10 cellular contexts compared by ENCODE assay signal in genomic region chr3:42031808-42032475, GRCh38. TPM values are rescaled to one million over a fixed set of nuclear protein-coding genes. Genes with fewer than 3 reads are reported as not detected.
A peak's percentile ranks its signal among the peaks of the same experiment; 100 is the strongest.
DNase-seq lines count a peak whose midpoint lies in the region; ATAC-seq and TF ChIP-seq lines count a peak whose summit lies in the region.
"Had no signal": no experiment of that assay in that cellular context is flagged by ENCODE, and none has a peak within 500 bp of the region (broad histone marks: within the 10 kb centered on the region; RNA-seq: fewer than 3 reads in every experiment).

No MANE protein-coding gene starts in this region.

- no peak for DNase-seq in left ventricle myocardium inferior
- DNase-seq in Right ventricle myocardium superior, result no peak
- DNase-seq in ecto neural progenitor cell (ENCODE audit: low spot score), result peak; percentile 49
- peak in 1 of 2 donors; percentile 55 for DNase-seq in aorta
- DNase-seq in stimulated activated CD4-positive, alpha-beta T cell treated with anti-CD3 and anti-CD28 coated beads, Interleukin-12 subunit alpha, Interleukin-12 subunit beta, amount 100 ng/mL, for 4 hours, result no peak
- no peak for DNase-seq in NCI-H187 treated with DMSO at 0.1 percent for 48 hours (lab: John Stamatoyannopoulos, UW)
- DNase-seq: CD4-positive, CD25-positive, alpha-beta regulatory T cell had no signal

- peaks cover 88% of the 10 kb centered on the region for H3K4me1 ChIP-seq in left ventricle myocardium inferior
- peaks cover 61% of the 10 kb centered on the region for H3K4me1 ChIP-seq in muscle layer of colon (ENCODE audit: insufficient read depth, low read length)
- H3K4me1 ChIP-seq in aorta (ENCODE audit: control insufficient read depth in 1 of 2, insufficient read depth in 2 of 2, low read length in 2 of 2), result peaks cover 0 to 7% of the 10 kb centered on the region in 2 donors

- H3K9me3 ChIP-seq in left ventricle myocardium inferior (replicated peaks) (no peaks in the 10 kb centered on the region), muscle layer of colon (ENCODE audit: low read length) (no peaks in the 10 kb centered on the region), aorta (ENCODE audit: control insufficient read depth, low read length) (no peaks in the 10 kb centered on the region)
- H3K9me3 ChIP-seq: neutrophil had no signal

- H3K9ac ChIP-seq in muscle layer of colon (ENCODE audit: low read length), result no peak overlapping the region

- intact Hi-C loops in left ventricle myocardium inferior (cut with micrococcal nuclease) (no loop called here), Right ventricle myocardium superior (cut with DNase I) (no loop called here), aorta (cut with DNase I) (loop anchor here in 1 of 2 donors (5.0 kb wide), 1 partner anchor 50 kb away; no protein-coding TSS in a partner anchor)

- whole genome bisulfite sequencing in aorta, 2 donors, result 20 to 23% methylated on average over 8 of the region's 8 CpGs

- H3K27me3 ChIP-seq in left ventricle myocardium inferior (ENCODE audit: low read depth) (no peaks in the 10 kb centered on the region), muscle layer of colon (ENCODE audit: control insufficient read depth in 1 of 2, insufficient read depth in 2 of 2, low read length in 2 of 2) (no peaks in the 10 kb centered on the region), aorta (ENCODE audit: control insufficient read depth in 1 of 2, insufficient read depth in 2 of 2, low read length in 1 of 2) (no peaks in the 10 kb centered on the region)
- H3K27me3 ChIP-seq: neutrophil had no signal

- TF ChIP-seq CTCF in left ventricle myocardium inferior (IDR thresholded peaks at IDR 0.05; ENCODE audit: borderline replicate concordance), result no peak

- H3K27ac ChIP-seq in left ventricle myocardium inferior (replicated peaks) (peak overlapping the region; percentile 94), muscle layer of colon (ENCODE audit: low read depth, low read length) (peak overlapping the region; percentile 73), aorta (ENCODE audit: low read depth in 1 of 2, low read length in 2 of 2) (peak overlapping the region in 1 of 2 donors; percentile 67)
- H3K27ac ChIP-seq: neutrophil had no signal

- no peak overlapping the region for H3K4me3 ChIP-seq in left ventricle myocardium inferior
- H3K4me3 ChIP-seq in muscle layer of colon (ENCODE audit: low read depth in 1 of 2, low read length in 2 of 2), result peak overlapping the region in 1 of 2 donors; percentile 1
- H3K4me3 ChIP-seq in aorta (ENCODE audit: low read length in 2 of 2), result no peak overlapping the region

- no peak for ATAC-seq in Right ventricle myocardium superior (ENCODE audit: poor library complexity)
- peak; percentile 40 for ATAC-seq in aorta (ENCODE audit: low FRiP score)
- no peak for ATAC-seq in HG03520 (IDR thresholded peaks at IDR 0.05; ENCODE audit: unreplicated experiment)

- H3K36me3 ChIP-seq in left ventricle myocardium inferior (peaks cover 12% of the 10 kb centered on the region), muscle layer of colon (ENCODE audit: insufficient read depth, low read length) (peaks cover 11% of the 10 kb centered on the region), aorta (ENCODE audit: control insufficient read depth in 1 of 2, insufficient read depth in 2 of 2, low read length in 1 of 2) (no peaks in the 10 kb centered on the region)

RNA-seq across cellular contexts. Expression of gene TRAK1, which starts 59.2 kb away (rescaled TPM):
- total RNA-seq in left ventricle myocardium inferior (264 TPM), Right ventricle myocardium superior (273 TPM), aorta (10 to 100 TPM; 33.5 to 37.7 TPM)
- 10 to 100 TPM; 15.7 to 16.3 TPM for polyA plus RNA-seq in aorta
